ENCODE assay signal across 8 cellular contexts in genomic region chr10:6581750-6582697, GRCh38. TPM values are rescaled to one million over a fixed set of nuclear protein-coding genes. Genes with fewer than 3 reads are reported as not detected.
DNase-seq lines count a peak whose midpoint lies in the region; ATAC-seq and TF ChIP-seq lines count a peak whose summit lies in the region.
"Had no signal": no experiment of that assay in that cellular context is flagged by ENCODE, and none has a peak within 500 bp of the region (broad histone marks: within the 10 kb centered on the region; RNA-seq: fewer than 3 reads in every experiment).

No MANE protein-coding gene starts in this region.

- no peak for ATAC-seq in central memory CD8-positive, alpha-beta T cell (replicated peaks; ENCODE audit: extremely low read depth, poor library complexity, severe bottlenecking)
- ATAC-seq in GM19328 (IDR thresholded peaks at IDR 0.05; ENCODE audit: unreplicated experiment) = no peak

- no peaks in the 10 kb centered on the region for H3K27me3 ChIP-seq in Loucy (ENCODE audit: insufficient read depth, low read length, poor library complexity, severe bottlenecking)
- H3K27me3 ChIP-seq in neural progenitor cell = peaks cover 34% of the 10 kb centered on the region

- H3F3A ChIP-seq in Loucy (ENCODE audit: low read depth) (no peaks in the 10 kb centered on the region), neural progenitor cell (ENCODE audit: low read depth) (peaks cover 9% of the 10 kb centered on the region)

- H3K4me1 Mint-ChIP-seq in central memory CD8-positive, alpha-beta T cell = peaks cover 79% of the 10 kb centered on the region
- peaks cover 32% of the 10 kb centered on the region for H3K4me1 Mint-ChIP-seq in neural progenitor cell

- H3K27ac ChIP-seq in neural progenitor cell = no peak overlapping the region

- no peaks in the 10 kb centered on the region for H3K27me3 Mint-ChIP-seq in central memory CD8-positive, alpha-beta T cell
- H3K27me3 Mint-ChIP-seq in neural progenitor cell (ENCODE audit: insufficient read depth, low read depth) = peaks cover 9% of the 10 kb centered on the region

- peak overlapping the region; percentile 98 for H3K9ac ChIP-seq in Loucy (ENCODE audit: low read depth, low read length, poor library complexity, severe bottlenecking)
- no peak overlapping the region for H3K9ac ChIP-seq in neural progenitor cell

- H3K9me3 ChIP-seq in Loucy (ENCODE audit: insufficient read depth, low read depth, low read length) (no peaks in the 10 kb centered on the region), neural progenitor cell (ENCODE audit: low read depth) (no peaks in the 10 kb centered on the region)

- peak overlapping the region; percentile 91 for H3K4me3 Mint-ChIP-seq in central memory CD8-positive, alpha-beta T cell
- H3K4me3 Mint-ChIP-seq in neural progenitor cell = peak overlapping the region; percentile 6

- no peaks in the 10 kb centered on the region for H3K9me2 ChIP-seq in Loucy (replicated peaks; ENCODE audit: low read depth, low read length)

- H2AFZ ChIP-seq in Loucy (ENCODE audit: low read length) = no peak overlapping the region
- H2AFZ ChIP-seq in neural progenitor cell (replicated peaks) = peak overlapping the region; percentile 50

- peak overlapping the region; percentile 97 for H3K27ac Mint-ChIP-seq in central memory CD8-positive, alpha-beta T cell (ENCODE audit: low read depth)
- H3K27ac Mint-ChIP-seq in neural progenitor cell = no peak overlapping the region

- H3K36me3 ChIP-seq in Loucy (ENCODE audit: insufficient read depth, low read length) (peaks cover 9% of the 10 kb centered on the region; the same call in 1 of the 2 replicates), neural progenitor cell (no peaks in the 10 kb centered on the region)

- H3K4me3 ChIP-seq in Loucy (ENCODE audit: low read length, poor library complexity, severe bottlenecking) (peak overlapping the region; percentile 85), neural progenitor cell (peak overlapping the region; percentile 74)

- H4K20me1 ChIP-seq in Loucy (ENCODE audit: insufficient read depth, low read length, poor library complexity, severe bottlenecking) (no peaks in the 10 kb centered on the region), neural progenitor cell (ENCODE audit: low read depth) (no peaks in the 10 kb centered on the region)

- DNase-seq in ELF-1 (ENCODE audit: low read depth, low spot score) = peak; percentile 66
- no peak for DNase-seq in central memory CD8-positive, alpha-beta T cell (ENCODE audit: low spot score in 2 of 2)
- peak; percentile 33 for DNase-seq in neural progenitor cell (ENCODE audit: low spot score)
- DNase-seq in activated gamma-delta T cell (lab: John Stamatoyannopoulos, UW) = no peak
- no peak for DNase-seq in A172 (ENCODE audit: low spot score)
- DNase-seq: NCI-H1694 had no signal

- H3K4me1 ChIP-seq in Loucy (ENCODE audit: insufficient read depth, low read length, poor library complexity, severe bottlenecking) (peaks cover 60% of the 10 kb centered on the region), neural progenitor cell (peaks cover 31% of the 10 kb centered on the region)

- H3K9me3 Mint-ChIP-seq in central memory CD8-positive, alpha-beta T cell = no peaks in the 10 kb centered on the region
- no peaks in the 10 kb centered on the region for H3K9me3 Mint-ChIP-seq in neural progenitor cell

- H3K79me2 ChIP-seq in Loucy (ENCODE audit: insufficient read depth, low read length) (peaks cover 83% of the 10 kb centered on the region), neural progenitor cell (ENCODE audit: low read depth) (no peaks in the 10 kb centered on the region)

- TF ChIP-seq CTCF in Loucy (conservative IDR thresholded peaks at IDR 0.05; ENCODE audit: low read length) (no peak), neural progenitor cell (IDR thresholded peaks at IDR 0.05) (no peak)

- H3K4me2 ChIP-seq in Loucy (ENCODE audit: low read depth, low read length, poor library complexity, severe bottlenecking) (peak overlapping the region; percentile 94), neural progenitor cell (peak overlapping the region; percentile 71)

- H3K36me3 Mint-ChIP-seq in central memory CD8-positive, alpha-beta T cell (ENCODE audit: insufficient read depth) = peaks cover 47% of the 10 kb centered on the region
- H3K36me3 Mint-ChIP-seq in neural progenitor cell = no peaks in the 10 kb centered on the region

RNA-seq across cellular contexts. Expression of gene PRKCQ, which starts 1.9 kb away (rescaled TPM):
- 3.5 TPM in 2 replicates for total RNA-seq in neural progenitor cell (ENCODE audit: low replicate concordance)
- not detected in 2 replicates for total RNA-seq in A172 (2014; rRNA removed; shearing (Covaris generic))

Comparison
In these comparisons a context has a peak if more than half of its experiments do, and no peak if none do; other contexts are left out.
1. DNase-seq: peak in ELF-1 (single experiment) and neural progenitor cell (single experiment); none in central memory CD8-positive, alpha-beta T cell (0 of 2), activated gamma-delta T cell (single experiment) and A172 (single experiment).